ENCODE assay signal across 9 cellular contexts in the genomic region with DNA sequence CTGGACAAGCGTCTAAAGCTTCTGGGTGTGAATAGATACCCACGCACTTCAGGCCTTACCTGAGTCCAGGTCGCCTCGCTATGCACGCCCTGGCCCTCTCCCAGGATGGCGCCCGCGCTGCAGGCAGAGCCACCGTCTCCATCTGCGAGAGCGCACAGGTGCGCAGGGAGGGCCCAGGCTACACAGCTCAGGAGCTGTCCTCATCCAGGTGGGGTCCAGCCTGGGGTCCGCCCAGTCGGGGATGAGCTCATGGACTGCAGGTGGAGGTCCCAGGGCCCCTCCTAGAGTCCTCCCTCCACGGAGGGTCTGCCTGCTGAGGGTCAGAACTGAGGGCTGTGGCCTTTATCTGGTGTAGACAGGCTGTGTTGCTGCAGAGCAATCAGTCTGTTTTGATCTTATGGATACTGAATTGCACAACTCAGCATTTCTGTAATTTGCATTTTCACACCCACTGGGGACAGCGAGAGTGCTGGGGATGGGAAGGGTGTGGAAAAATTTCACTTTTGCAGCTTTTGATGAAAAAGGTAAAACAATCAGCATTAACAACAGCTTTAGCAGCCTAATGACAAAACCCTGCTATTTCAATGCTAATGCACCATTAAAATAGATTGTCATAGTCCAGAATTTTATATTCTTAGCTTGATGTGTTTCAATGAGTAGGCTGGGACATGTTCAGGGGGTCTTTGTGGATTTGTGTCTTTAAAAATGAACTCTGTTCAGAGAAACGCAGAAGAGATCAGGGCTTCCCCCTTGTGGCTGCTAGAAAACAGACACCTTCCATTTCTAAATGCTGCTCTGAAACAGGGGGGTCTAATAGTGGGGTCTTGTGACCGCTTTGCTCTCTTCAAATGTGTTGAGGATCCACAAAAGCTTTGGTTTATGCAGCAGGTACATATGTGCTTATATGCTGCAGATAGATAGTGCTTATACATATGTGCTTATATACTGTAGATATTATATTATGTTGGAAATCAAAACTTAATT.
DNase-seq lines count a peak whose midpoint lies in the region; ATAC-seq and TF ChIP-seq lines count a peak whose summit lies in the region.
"Had no signal": no experiment of that assay in that cellular context is flagged by ENCODE, and none has a peak within 500 bp of the region (broad histone marks: within the 10 kb centered on the region; RNA-seq: fewer than 3 reads in every experiment).

No MANE protein-coding gene starts in this region.

- TF ChIP-seq CTCF in AG04450 (IDR thresholded peaks at IDR 0.05; ENCODE audit: low read depth, low read length) (peak; percentile 27), GM12873 (IDR thresholded peaks at IDR 0.05; ENCODE audit: insufficient read depth, low read depth, low read length, missing control alignments) (peak; percentile 45), fibroblast of the aortic adventitia (IDR thresholded peaks at IDR 0.05; ENCODE audit: insufficient read depth, low read length) (peak; percentile 23), psoas muscle (IDR thresholded peaks at IDR 0.05) (no peak)

- intact Hi-C loops in psoas muscle (cut with DNase I): no loop called here

- H3K27me3 ChIP-seq in AG04450 (ENCODE audit: control insufficient read depth, insufficient read depth, low read length) (no peaks in the 10 kb centered on the region), psoas muscle (ENCODE audit: insufficient read depth in 3 of 3, low read length in 2 of 3) (peaks cover 0 to 45% (median 0%) of the 10 kb centered on the region in 3 donors)

- DNase-seq in AG04450 (ENCODE audit: low read depth, low spot score) (no peak), RKO (ENCODE audit: low spot score) (peak; percentile 24), fibroblast of the aortic adventitia (ENCODE audit: low read depth) (no peak), psoas muscle (no peak)
- DNase-seq in stimulated activated CD4-positive, alpha-beta T cell treated with anti-CD3 and anti-CD28 coated beads, Interleukin-4, amount 100 ng/mL, for 1 hour: no peak
- no peak for DNase-seq in stimulated activated naive CD8-positive, alpha-beta T cell treated with anti-CD3 and anti-CD28 coated beads, Interleukin-15, Interleukin-2, amounts not matched to agents 100 U/mL and 50 U/mL, for 24 hours
- DNase-seq: esophagus squamous epithelium had no signal

- ATAC-seq in GM18873 (IDR thresholded peaks at IDR 0.05; ENCODE audit: low FRiP score, unreplicated experiment) (no peak), psoas muscle (no peak)
- no peak for ATAC-seq in stimulated activated naive CD8-positive, alpha-beta T cell treated with anti-CD3 and anti-CD28 coated beads, Interleukin-15, Interleukin-2, amounts not matched to agents 100 U/mL and 50 U/mL, for 24 hours

- no peaks in the 10 kb centered on the region for H3K36me3 ChIP-seq in psoas muscle (ENCODE audit: insufficient read depth in 1 of 2, low read depth in 1 of 2)
- H3K36me3 ChIP-seq: esophagus squamous epithelium had no signal

- 38 to 63% (median 62%) methylated on average over 18 of the region's 18 CpGs for WGBS in psoas muscle, 3 donors

- CTCF ChIA-PET in AG04450 (lab: Charles Lee): interaction anchor here (1.6 to 4.8 kb wide), 3 partner anchors 9 to 45 kb away, joined by 6 to 35 read pairs (median 8); no protein-coding TSS in a partner anchor

- no peaks in the 10 kb centered on the region for H3K4me1 ChIP-seq in psoas muscle

- H3K4me3 ChIP-seq in AG04450 (ENCODE audit: low read depth, low read length) (no peak overlapping the region), fibroblast of the aortic adventitia (ENCODE audit: low read depth, low read length) (no peak overlapping the region), psoas muscle (no peak overlapping the region)
- H3K4me3 ChIP-seq: esophagus squamous epithelium had no signal

- POLR2A ChIA-PET in AG04450 (lab: Yijun Ruan, JAX): no interaction called here

- no peaks in the 10 kb centered on the region; the same call in 1 of the 2 replicates for H3K9me3 ChIP-seq in AG04450 (ENCODE audit: control insufficient read depth, insufficient read depth, low read length)
- no peaks in the 10 kb centered on the region for H3K9me3 ChIP-seq in psoas muscle
- H3K9me3 ChIP-seq: esophagus squamous epithelium had no signal

- no peak overlapping the region for H3K27ac ChIP-seq in AG04450 (ENCODE audit: low read depth, low read length)
- H3K27ac ChIP-seq in psoas muscle: no peak overlapping the region
- H3K27ac ChIP-seq: esophagus squamous epithelium had no signal
